Comparison of ENCODE assay signal across 28 cellular contexts in genomic region chr14:78501901-78502300, GRCh38.
"Had no signal": no experiment of that assay in that cellular context is flagged by ENCODE, and none has a peak within 500 bp of the region (broad histone marks: within the 10 kb centered on the region; RNA-seq: fewer than 3 reads in every experiment).

No MANE protein-coding gene starts in this region.

- H2AFZ ChIP-seq: neural progenitor cell, parathyroid adenoma had no signal

- H3K27me3 ChIP-seq: neural progenitor cell, ovary, suprapubic skin, testis, tibial artery, transverse colon, upper lobe of right lung, uterus had no signal

- H3K9me3 ChIP-seq: ovary, psoas muscle, suprapubic skin, testis, tibial artery, transverse colon, upper lobe of right lung, uterus had no signal

- H3K27ac ChIP-seq: neural progenitor cell, ovary, parathyroid adenoma, psoas muscle, skin epidermis, spleen, suprapubic skin, testis, tibial artery, transverse colon, upper lobe of right lung, uterus had no signal

- H3K4me3 ChIP-seq: neural progenitor cell, ovary, psoas muscle, skin epidermis, smooth muscle cell, spleen, suprapubic skin, testis, tibial artery, transverse colon, upper lobe of right lung, uterus had no signal

- H3K4me1 ChIP-seq: parathyroid adenoma, psoas muscle, spleen, suprapubic skin, testis, tibial artery, transverse colon, upper lobe of right lung, uterus had no signal

- H3K79me2 ChIP-seq: parathyroid adenoma had no signal

- H3K36me3 ChIP-seq: neural progenitor cell, ovary, spleen, suprapubic skin, tibial artery, transverse colon, upper lobe of right lung, uterus had no signal

- ATAC-seq: natural killer cell; psoas muscle; right cardiac atrium; sciatic nerve; stimulated activated memory B cell treated with anti-CD40 and anti-IgM and Interleukin-4, amounts not matched to agents 10 μg/mL and 1 μg/mL and 100 μg/mL, for 72 hours; stimulated activated naive CD8-positive, alpha-beta T cell treated with anti-CD3 and anti-CD28 coated beads, Interleukin-15, amount 100 ng/mL, for 72 hours; stimulated activated naive CD8-positive, alpha-beta T cell treated with anti-CD3 and anti-CD28 coated beads, Interleukin-15, Interleukin-2, amounts not matched to agents 100 U/mL and 50 U/mL, for 24 hours; upper lobe of right lung had no signal

- DNase-seq: natural killer cell; occipital lobe; ovary; posterior cingulate gyrus; psoas muscle; right cardiac atrium; spleen; stimulated activated CD4-positive, alpha-beta T cell treated with anti-CD3 and anti-CD28 coated beads, Interleukin-12 subunit alpha, Interleukin-12 subunit beta, amount 100 ng/mL, for 4 hours; stimulated activated CD4-positive, alpha-beta T cell treated with anti-CD3 and anti-CD28 coated beads, Interleukin-1b, Interleukin-23, amount 100 ng/mL, for 48 hours; stimulated activated CD4-positive, alpha-beta T cell treated with anti-CD3 and anti-CD28 coated beads, Interleukin-4, amount 100 ng/mL, for 1 hour; stimulated activated CD4-positive, alpha-beta T cell treated with anti-CD3 and anti-CD28 coated beads, Interleukin-4, amount 100 ng/mL, for 4 hours; stimulated activated CD8-positive, alpha-beta memory T cell treated with anti-CD3 and anti-CD28 coated beads, Interleukin-4, amount 100 ng/mL, for 48 hours; stimulated activated naive CD4-positive, alpha-beta T cell; stimulated activated naive CD8-positive, alpha-beta T cell treated with anti-CD3 and anti-CD28 coated beads, Interleukin-15, amount 100 ng/mL, for 72 hours; stimulated activated naive CD8-positive, alpha-beta T cell treated with anti-CD3 and anti-CD28 coated beads, Interleukin-15, Interleukin-2, amounts not matched to agents 100 U/mL and 50 U/mL, for 24 hours; substantia nigra; testis; tibial artery; transverse colon; upper lobe of right lung; uterus had no signal

- H3K4me2 ChIP-seq: neural progenitor cell, smooth muscle cell had no signal

- H3K9ac ChIP-seq: neural progenitor cell, parathyroid adenoma had no signal
